14 cellular contexts compared by ENCODE assay signal in the genomic region with DNA sequence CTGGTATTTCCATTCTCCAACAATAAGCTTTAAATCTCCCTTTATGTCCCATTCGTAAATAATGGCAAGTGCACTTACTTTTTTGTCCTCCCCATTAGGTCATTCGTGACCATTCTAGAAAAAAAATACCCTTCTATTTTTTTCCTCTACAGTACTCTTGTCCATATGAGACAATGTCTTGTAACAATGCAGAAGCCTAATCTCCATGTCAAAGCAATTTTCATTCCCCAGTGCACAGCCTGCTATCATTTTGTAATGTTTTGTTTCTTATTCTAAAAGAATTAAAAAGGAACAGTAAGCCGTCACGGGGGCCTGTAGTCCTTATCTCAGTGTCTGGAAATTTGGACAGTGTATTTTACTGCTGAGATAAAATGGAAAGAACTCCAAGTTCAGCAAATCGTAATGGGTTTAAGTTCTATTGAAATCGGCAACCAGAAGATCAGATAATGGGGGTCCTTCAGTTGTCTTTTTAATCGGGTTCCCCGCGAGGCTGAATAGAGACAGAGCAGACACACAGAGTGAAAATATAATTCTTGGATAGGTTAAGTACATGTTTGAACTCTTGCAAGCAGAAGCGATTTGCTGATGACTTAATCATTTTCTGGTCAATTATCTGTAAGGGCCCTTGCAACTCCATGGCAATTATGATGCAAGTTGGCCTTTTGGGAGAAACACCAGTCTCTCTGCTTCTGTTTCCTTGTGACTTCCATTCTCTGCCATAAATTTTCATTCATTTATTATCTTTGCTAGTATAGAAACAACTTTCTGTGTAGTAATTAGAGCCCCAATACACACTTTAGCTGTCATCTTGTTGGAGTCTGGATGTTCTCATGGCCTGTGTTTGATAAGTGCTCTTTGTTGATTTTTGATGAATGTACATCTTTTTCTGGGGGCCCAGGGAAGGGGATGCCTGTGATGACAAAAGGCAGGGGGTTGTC. TPM values are rescaled to one million over a fixed set of nuclear protein-coding genes. Genes with fewer than 3 reads are reported as not detected.
DNase-seq lines count a peak whose midpoint lies in the region; ATAC-seq and TF ChIP-seq lines count a peak whose summit lies in the region.
"Had no signal": no experiment of that assay in that cellular context is flagged by ENCODE, and none has a peak within 500 bp of the region (broad histone marks: within the 10 kb centered on the region; RNA-seq: fewer than 3 reads in every experiment).

No MANE protein-coding gene starts in this region.

- no peak overlapping the region for H3K4me3 ChIP-seq in esophagus muscularis mucosa
- H3K4me3 ChIP-seq: Peyer's patch had no signal

- H3K27me3 ChIP-seq in esophagus muscularis mucosa, result peaks cover 0 to 12% (median 0%) of the 10 kb centered on the region in 4 donors
- H3K27me3 ChIP-seq: Peyer's patch had no signal

- CTCF ChIA-PET in Calu3 (lab: Charles Lee), result no interaction called here

- no TSS peak for BruUV-seq in Calu3 (replicated peaks; lab: Mats Ljungman, UMichigan)

- no peak overlapping the region for H3K27ac ChIP-seq in esophagus muscularis mucosa (replicated peaks in 1 of 4)
- H3K27ac ChIP-seq: Peyer's patch had no signal

- H3K27ac Mint-ChIP-seq in Calu3 (ENCODE audit: unreplicated experiment), result no peak overlapping the region
- H3K27ac Mint-ChIP-seq: CD4-positive, alpha-beta T cell had no signal

- H3K4me1 Mint-ChIP-seq in Calu3 (ENCODE audit: low read depth, unreplicated experiment), result no peaks in the 10 kb centered on the region

- H3K36me3 Mint-ChIP-seq in Calu3 (ENCODE audit: insufficient read depth, unreplicated experiment), result no peaks in the 10 kb centered on the region

- intact Hi-C loops in esophagus muscularis mucosa (cut with DNase I), result no loop called here
- intact Hi-C loops in Calu3 (cut with micrococcal nuclease; ENCODE audit: unreplicated experiment), result no loop called here

- ATAC-seq in SK-N-SH treated with all-trans-retinoic acid at 6 μM for 48 hours, result peak; percentile 49; the same call in 1 of the 3 replicates
- ATAC-seq in GM19351 (IDR thresholded peaks at IDR 0.05; ENCODE audit: unreplicated experiment), result no peak

- H3K36me3 ChIP-seq in esophagus muscularis mucosa, result peaks cover 0 to 9% (median 0%) of the 10 kb centered on the region in 4 donors
- H3K36me3 ChIP-seq: Peyer's patch had no signal

- peaks cover 0 to 19% (median 0%) of the 10 kb centered on the region in 4 donors for H3K4me1 ChIP-seq in esophagus muscularis mucosa
- H3K4me1 ChIP-seq: Peyer's patch had no signal

- H3K4me3 Mint-ChIP-seq in Calu3 (ENCODE audit: low read depth, unreplicated experiment), result no peak overlapping the region
- H3K4me3 Mint-ChIP-seq: CD4-positive, alpha-beta T cell had no signal

- peak; percentile 79 for DNase-seq in NCI-H2227 (lab: John Stamatoyannopoulos, UW; ENCODE audit: unreplicated experiment)
- DNase-seq in esophagus muscularis mucosa (ENCODE audit: extremely low spot score), result peak; percentile 88
- DNase-seq in retina, result peak; percentile 67
- no peak for DNase-seq in HuH-7 (ENCODE audit: low spot score)
- DNase-seq in Calu3, result no peak
- DNase-seq: AML-193; CD4-positive, alpha-beta T cell; DMS79 treated with DMSO at 0.1 percent for 48 hours; KBM-7; NCI-H2081 treated with DMSO at 0.1 percent for 48 hours; NCI-H446 treated with DMSO at 0.1 percent for 48 hours; Peyer's patch had no signal

- no peak for TF ChIP-seq EP300 in esophagus muscularis mucosa (IDR thresholded peaks at IDR 0.05)

- TF ChIP-seq POLR2A in esophagus muscularis mucosa (IDR thresholded peaks at IDR 0.05; ENCODE audit: low read depth), result no peak

- TF ChIP-seq CTCF in esophagus muscularis mucosa (IDR thresholded peaks at IDR 0.05) (no peak), Calu3 (IDR thresholded peaks at IDR 0.05; ENCODE audit: unreplicated experiment) (no peak)

- no peaks in the 10 kb centered on the region for H3K9me3 ChIP-seq in esophagus muscularis mucosa
- H3K9me3 ChIP-seq: Peyer's patch had no signal

- peaks cover 36% of the 10 kb centered on the region for H3K27me3 Mint-ChIP-seq in Calu3 (ENCODE audit: unreplicated experiment)

- no peaks in the 10 kb centered on the region for H3K9me3 Mint-ChIP-seq in Calu3 (ENCODE audit: low read depth, unreplicated experiment)
- H3K9me3 Mint-ChIP-seq: CD4-positive, alpha-beta T cell had no signal

- 84% methylated on average over 10 of the region's 10 CpGs for WGBS in esophagus muscularis mucosa

TF ChIP-seq in SK-N-SH treated with all-trans-retinoic acid at 6 μM for 48 hours, 23 proteins besides CTCF, POLR2A, EP300 and RAD21:
- no peak for TF ChIP-seq ZFP3 (CRISPR knock-in tag; IDR thresholded peaks at IDR 0.05)
- peak; percentile 90 for TF ChIP-seq TCF4 (CRISPR knock-in tag; IDR thresholded peaks at IDR 0.05; ENCODE audit: borderline replicate concordance)
- TF ChIP-seq ISL1 (CRISPR knock-in tag; IDR thresholded peaks at IDR 0.05), result peak; percentile 47
- no peak for TF ChIP-seq ZNF565 (CRISPR knock-in tag; conservative IDR thresholded peaks at IDR 0.05; ENCODE audit: low read depth)
- TF ChIP-seq, protein P1, sequence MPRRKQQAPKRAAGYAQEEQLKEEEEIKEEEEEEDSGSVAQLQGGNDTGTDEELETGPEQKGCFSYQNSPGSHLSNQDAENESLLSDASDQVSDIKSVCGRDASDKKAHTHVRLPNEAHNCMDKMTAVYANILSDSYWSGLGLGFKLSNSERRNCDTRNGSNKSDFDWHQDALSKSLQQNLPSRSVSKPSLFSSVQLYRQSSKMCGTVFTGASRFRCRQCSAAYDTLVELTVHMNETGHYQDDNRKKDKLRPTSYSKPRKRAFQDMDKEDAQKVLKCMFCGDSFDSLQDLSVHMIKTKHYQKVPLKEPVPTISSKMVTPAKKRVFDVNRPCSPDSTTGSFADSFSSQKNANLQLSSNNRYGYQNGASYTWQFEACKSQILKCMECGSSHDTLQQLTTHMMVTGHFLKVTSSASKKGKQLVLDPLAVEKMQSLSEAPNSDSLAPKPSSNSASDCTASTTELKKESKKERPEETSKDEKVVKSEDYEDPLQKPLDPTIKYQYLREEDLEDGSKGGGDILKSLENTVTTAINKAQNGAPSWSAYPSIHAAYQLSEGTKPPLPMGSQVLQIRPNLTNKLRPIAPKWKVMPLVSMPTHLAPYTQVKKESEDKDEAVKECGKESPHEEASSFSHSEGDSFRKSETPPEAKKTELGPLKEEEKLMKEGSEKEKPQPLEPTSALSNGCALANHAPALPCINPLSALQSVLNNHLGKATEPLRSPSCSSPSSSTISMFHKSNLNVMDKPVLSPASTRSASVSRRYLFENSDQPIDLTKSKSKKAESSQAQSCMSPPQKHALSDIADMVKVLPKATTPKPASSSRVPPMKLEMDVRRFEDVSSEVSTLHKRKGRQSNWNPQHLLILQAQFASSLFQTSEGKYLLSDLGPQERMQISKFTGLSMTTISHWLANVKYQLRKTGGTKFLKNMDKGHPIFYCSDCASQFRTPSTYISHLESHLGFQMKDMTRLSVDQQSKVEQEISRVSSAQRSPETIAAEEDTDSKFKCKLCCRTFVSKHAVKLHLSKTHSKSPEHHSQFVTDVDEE (CRISPR knock-in tag; IDR thresholded peaks at IDR 0.05), result peak; percentile 83

RNA-seq across cellular contexts. Expression of a gene that starts 22.1 kb away (rescaled TPM):
- 1 to 10 TPM; 2.0 to 5.3 (median 2.5) TPM for total RNA-seq in esophagus muscularis mucosa
- total RNA-seq in Calu3 (2022), result 0.29 and 0.40 TPM in 2 replicates

Comparison
In these comparisons a context has a peak if more than half of its experiments do, and no peak if none do; other contexts are left out.
1. DNase-seq: peak in NCI-H2227 (single experiment), esophagus muscularis mucosa (single experiment) and retina (single experiment); none in HuH-7 (single experiment) and Calu3 (single experiment).